8 cellular contexts compared by ENCODE assay signal in the genomic region with DNA sequence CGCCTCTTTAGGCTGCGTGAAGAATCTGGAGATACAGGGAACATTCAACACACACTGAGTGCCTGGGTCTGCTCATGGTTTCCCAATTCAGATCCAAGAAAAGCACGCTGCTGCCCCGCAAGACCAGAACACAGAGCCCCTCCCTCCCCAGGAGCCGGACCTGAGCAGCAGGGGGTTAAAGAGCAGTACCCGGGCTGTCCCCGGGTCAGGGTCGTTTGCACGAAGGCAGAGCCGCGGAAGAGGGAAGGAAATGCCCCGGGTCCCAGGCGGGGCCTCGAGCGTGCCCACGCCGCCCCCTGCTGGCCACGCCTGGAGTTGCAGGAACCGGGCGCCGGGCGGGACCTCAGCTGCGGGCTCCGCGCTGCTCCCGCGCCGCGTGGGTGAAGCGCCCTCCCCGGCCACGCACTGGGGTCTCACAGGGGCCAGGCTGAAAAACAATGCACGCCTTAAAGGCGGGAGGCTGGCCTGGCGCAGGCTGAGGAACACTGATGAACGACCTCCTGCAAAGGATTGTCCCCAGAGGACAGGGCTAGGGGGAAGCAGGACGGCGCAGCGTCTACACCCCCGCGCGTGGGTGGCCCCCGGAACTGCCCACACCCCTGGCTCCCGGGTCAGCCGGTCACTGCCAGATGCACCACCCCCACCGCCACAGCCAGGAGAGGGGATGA. TPM values are rescaled to one million over a fixed set of nuclear protein-coding genes. Genes with fewer than 3 reads are reported as not detected.
A peak's percentile ranks its signal among the peaks of the same experiment; 100 is the strongest.
DNase-seq lines count a peak whose midpoint lies in the region; ATAC-seq and TF ChIP-seq lines count a peak whose summit lies in the region.

No MANE protein-coding gene starts in this region.

- no peak for ATAC-seq in GM19467 (IDR thresholded peaks at IDR 0.05; ENCODE audit: unreplicated experiment)

- peaks cover 9% of the 10 kb centered on the region for H3K4me1 Mint-ChIP-seq in CD14-positive monocyte

- TF ChIP-seq CTCF in CD14-positive monocyte (IDR thresholded peaks at IDR 0.05) = peak; percentile 99

- H3K36me3 Mint-ChIP-seq in CD14-positive monocyte = no peaks in the 10 kb centered on the region

- peak overlapping the region; percentile 63 to 84 for H3K4me3 Mint-ChIP-seq in CD14-positive monocyte

- H3K27me3 Mint-ChIP-seq in CD14-positive monocyte (ENCODE audit: low read depth in 3 of 3) = peaks cover 20 to 33% (median 23%) of the 10 kb centered on the region in 3 donors

- H3K9me3 Mint-ChIP-seq in CD14-positive monocyte = peaks cover 0 to 6% (median 3%) of the 10 kb centered on the region in 7 donors

- DNase-seq in CD14-positive monocyte (ENCODE audit: low spot score) (peak; percentile 53), H4 (ENCODE audit: low spot score) (peak; percentile 17), NOMO-1 (lab: John Stamatoyannopoulos, UW; ENCODE audit: unreplicated experiment in 2 of 2) (peak; percentile 58 to 59), epidermal melanocyte (ENCODE audit: insufficient read length, low spot score) (peak; percentile 48), mucosa of gallbladder (ENCODE audit: low spot score) (peak; percentile 49)
- DNase-seq in activated CD8-positive, alpha-beta memory T cell treated with anti-CD3 and anti-CD28 coated beads, Interleukin-2, amount 50 U/mL, for 48 hours = peak; percentile 94
- peak; percentile 10 to 28 for DNase-seq in stimulated activated CD8-positive, alpha-beta memory T cell treated with anti-CD3 and anti-CD28 coated beads, Interleukin-4, amount 100 ng/mL, for 4 hours (ENCODE audit: low read depth in 2 of 2, low spot score in 1 of 2)

- no peak overlapping the region for H3K27ac Mint-ChIP-seq in CD14-positive monocyte

- intact Hi-C loops in CD14-positive monocyte (cut with micrococcal nuclease) = loop anchor here (1.0 to 10.0 kb wide), 2 partner anchors 525 to 583 kb away; no protein-coding TSS in a partner anchor

RNA-seq across cellular contexts. Expression of a gene that starts 48.9 kb away (rescaled TPM):
- polyA plus RNA-seq in CD14-positive monocyte = not detected
- not detected in 2 replicates for total RNA-seq in H4 (2014; rRNA removed; shearing (Covaris generic))
- not detected for total RNA-seq in mucosa of gallbladder

Comparison
In these comparisons a context has a peak if more than half of its experiments do, and no peak if none do; other contexts are left out.
1. DNase-seq: peak in every context shown above with its lines; median percentile 94 in activated CD8-positive, alpha-beta memory T cell treated with anti-CD3 and anti-CD28 coated beads, Interleukin-2, amount 50 U/mL, for 48 hours; 58 in NOMO-1; 53 in CD14-positive monocyte; 49 in mucosa of gallbladder; 48 in epidermal melanocyte; 19 in stimulated activated CD8-positive, alpha-beta memory T cell treated with anti-CD3 and anti-CD28 coated beads, Interleukin-4, amount 100 ng/mL, for 4 hours; 17 in H4.